8 cellular contexts compared by ENCODE assay signal in genomic region chr2:54574107-54574859, GRCh38.
DNase-seq lines count a peak whose midpoint lies in the region; ATAC-seq and TF ChIP-seq lines count a peak whose summit lies in the region.

No MANE protein-coding gene starts in this region.

- peak overlapping the region; percentile 62 for H3K4me2 ChIP-seq in hepatocyte

- H3K27me3 Mint-ChIP-seq in activated T-helper 1 cell treated with anti-CD3 and anti-CD28 coated beads, Interleukin-12 subunit alpha, Interleukin-12 subunit beta, Interleukin-2, Interleukin-4 antibody, amounts not matched to agents 30 ng/mL and 10 ng/mL and 1 ng/mL, durations not matched to agents 14 hours and 24 hours and 36 hours (ENCODE audit: insufficient read depth) = peaks cover 2% of the 10 kb centered on the region
- H3K27me3 Mint-ChIP-seq in stimulated activated naive CD8-positive, alpha-beta T cell treated with anti-CD3 and anti-CD28 coated beads, Interleukin-15, amount 100 ng/mL, for 72 hours = no peaks in the 10 kb centered on the region

- no peaks in the 10 kb centered on the region for H3K27me3 ChIP-seq in hepatocyte

- ATAC-seq in HG02678 (IDR thresholded peaks at IDR 0.05; ENCODE audit: unreplicated experiment) = peak; percentile 35
- ATAC-seq in stimulated activated naive CD8-positive, alpha-beta T cell treated with anti-CD3 and anti-CD28 coated beads, Interleukin-15, amount 100 ng/mL, for 72 hours = peak; percentile 70
- ATAC-seq in GM21526 (IDR thresholded peaks at IDR 0.05; ENCODE audit: low FRiP score, unreplicated experiment) = no peak

- no peak overlapping the region for H2AFZ ChIP-seq in hepatocyte

- intact Hi-C loops in activated T-helper 1 cell treated with anti-CD3 and anti-CD28 coated beads, Interleukin-12 subunit alpha, Interleukin-12 subunit beta, Interleukin-2, Interleukin-4 antibody, amounts not matched to agents 30 ng/mL and 10 ng/mL and 1 ng/mL, durations not matched to agents 14 hours and 24 hours and 36 hours (cut with micrococcal nuclease) = loop anchor here (5.0 to 10.0 kb wide), 5 partner anchors 148 to 1041 kb away; partner anchors contain the start of genes ACYP2, CLHC1, EML6 and PPP4R3B

- H4K20me1 ChIP-seq in hepatocyte (ENCODE audit: insufficient read depth, poor library complexity, severe bottlenecking) = peaks cover 9% of the 10 kb centered on the region

- no peak for TF ChIP-seq CTCF in hepatocyte (IDR thresholded peaks at IDR 0.05; ENCODE audit: poor library complexity)

- H3K36me3 ChIP-seq in hepatocyte (replicated peaks; ENCODE audit: insufficient read depth, low read depth) = no peaks in the 10 kb centered on the region

- H3K4me1 Mint-ChIP-seq in activated T-helper 1 cell treated with anti-CD3 and anti-CD28 coated beads, Interleukin-12 subunit alpha, Interleukin-12 subunit beta, Interleukin-2, Interleukin-4 antibody, amounts not matched to agents 30 ng/mL and 10 ng/mL and 1 ng/mL, durations not matched to agents 14 hours and 24 hours and 36 hours (ENCODE audit: low read depth) = peaks cover 100% of the 10 kb centered on the region
- H3K4me1 Mint-ChIP-seq in stimulated activated naive CD8-positive, alpha-beta T cell treated with anti-CD3 and anti-CD28 coated beads, Interleukin-15, amount 100 ng/mL, for 72 hours = peaks cover 99% of the 10 kb centered on the region

- DNase-seq in ELR (ENCODE audit: low read depth) (peak; percentile 30), hepatocyte (ENCODE audit: low spot score) (peak; percentile 85), NCI-H2171 treated with DMSO at 0.1 percent for 48 hours (lab: John Stamatoyannopoulos, UW) (no peak)
- peak; percentile 69 for DNase-seq in NK-92 treated with Interleukin-12 subunit alpha and Interleukin-12 subunit beta, amount 100 ng/mL, for 24 hours (lab: John Stamatoyannopoulos, UW)
- peak; percentile 71 for DNase-seq in activated T-helper 1 cell treated with anti-CD3 and anti-CD28 coated beads, Interleukin-12 subunit alpha, Interleukin-12 subunit beta, Interleukin-2, Interleukin-4 antibody, amounts not matched to agents 30 ng/mL and 10 ng/mL and 1 ng/mL, durations not matched to agents 14 hours and 24 hours and 36 hours (ENCODE audit: low spot score)
- DNase-seq in stimulated activated naive CD8-positive, alpha-beta T cell treated with anti-CD3 and anti-CD28 coated beads, Interleukin-15, amount 100 ng/mL, for 72 hours = peak; percentile 53 to 77

- H3K36me3 Mint-ChIP-seq in activated T-helper 1 cell treated with anti-CD3 and anti-CD28 coated beads, Interleukin-12 subunit alpha, Interleukin-12 subunit beta, Interleukin-2, Interleukin-4 antibody, amounts not matched to agents 30 ng/mL and 10 ng/mL and 1 ng/mL, durations not matched to agents 14 hours and 24 hours and 36 hours (ENCODE audit: low read depth) = peaks cover 14% of the 10 kb centered on the region

- H3K9me3 Mint-ChIP-seq in activated T-helper 1 cell treated with anti-CD3 and anti-CD28 coated beads, Interleukin-12 subunit alpha, Interleukin-12 subunit beta, Interleukin-2, Interleukin-4 antibody, amounts not matched to agents 30 ng/mL and 10 ng/mL and 1 ng/mL, durations not matched to agents 14 hours and 24 hours and 36 hours = no peaks in the 10 kb centered on the region
- peaks cover 0 to 10% of the 10 kb centered on the region in 2 donors for H3K9me3 Mint-ChIP-seq in stimulated activated naive CD8-positive, alpha-beta T cell treated with anti-CD3 and anti-CD28 coated beads, Interleukin-15, amount 100 ng/mL, for 72 hours

- no peaks in the 10 kb centered on the region for H3K9me3 ChIP-seq in hepatocyte (ENCODE audit: low read depth)

- H3K27ac ChIP-seq in hepatocyte = peak overlapping the region; percentile 96

- H3K4me3 ChIP-seq in hepatocyte = no peak overlapping the region

- peaks cover 68% of the 10 kb centered on the region for H3K79me2 ChIP-seq in hepatocyte

- H3K27ac Mint-ChIP-seq in activated T-helper 1 cell treated with anti-CD3 and anti-CD28 coated beads, Interleukin-12 subunit alpha, Interleukin-12 subunit beta, Interleukin-2, Interleukin-4 antibody, amounts not matched to agents 30 ng/mL and 10 ng/mL and 1 ng/mL, durations not matched to agents 14 hours and 24 hours and 36 hours = peak overlapping the region; percentile 92
- H3K27ac Mint-ChIP-seq in stimulated activated naive CD8-positive, alpha-beta T cell treated with anti-CD3 and anti-CD28 coated beads, Interleukin-15, amount 100 ng/mL, for 72 hours = peak overlapping the region; percentile 99

- H3K9me2 ChIP-seq in hepatocyte (replicated peaks; ENCODE audit: insufficient read depth) = no peaks in the 10 kb centered on the region

- H3K4me3 Mint-ChIP-seq in activated T-helper 1 cell treated with anti-CD3 and anti-CD28 coated beads, Interleukin-12 subunit alpha, Interleukin-12 subunit beta, Interleukin-2, Interleukin-4 antibody, amounts not matched to agents 30 ng/mL and 10 ng/mL and 1 ng/mL, durations not matched to agents 14 hours and 24 hours and 36 hours = peak overlapping the region; percentile 70
- peak overlapping the region; percentile 76 to 84 for H3K4me3 Mint-ChIP-seq in stimulated activated naive CD8-positive, alpha-beta T cell treated with anti-CD3 and anti-CD28 coated beads, Interleukin-15, amount 100 ng/mL, for 72 hours

- WGBS in hepatocyte (ENCODE audit: low lambda C conversion rate, missing lambda C conversion rate) = 36% methylated on average over 9 of the region's 9 CpGs

- peaks cover 90% of the 10 kb centered on the region for H3K4me1 ChIP-seq in hepatocyte (ENCODE audit: insufficient read depth)
